Comparison of ENCODE assay signal across 9 cellular contexts in the genomic region with DNA sequence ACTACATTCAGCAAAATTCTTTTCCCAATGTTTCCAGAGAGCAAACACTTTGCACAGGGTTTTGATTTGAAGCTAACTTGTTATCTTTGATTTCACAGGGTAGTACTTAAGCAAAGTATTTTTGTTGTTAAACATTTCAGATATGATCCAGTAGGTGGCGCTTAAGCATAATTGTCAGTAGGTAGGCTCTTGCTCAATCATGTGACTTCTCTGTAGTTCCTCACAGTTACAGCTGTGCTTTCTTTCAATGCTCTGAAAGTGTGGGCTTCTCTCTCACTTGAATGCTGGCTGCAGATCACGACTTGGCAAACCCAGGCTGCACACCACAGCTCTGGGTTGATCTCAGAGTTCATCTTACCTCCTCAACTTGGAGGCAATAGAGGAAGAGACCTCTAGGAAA.
A peak's percentile ranks its signal among the peaks of the same experiment; 100 is the strongest.
DNase-seq lines count a peak whose midpoint lies in the region; ATAC-seq and TF ChIP-seq lines count a peak whose summit lies in the region.
"Had no signal": no experiment of that assay in that cellular context is flagged by ENCODE, and none has a peak within 500 bp of the region (broad histone marks: within the 10 kb centered on the region; RNA-seq: fewer than 3 reads in every experiment).

No MANE protein-coding gene starts in this region.

- H3K27ac ChIP-seq in KMS-11, result peak overlapping the region; percentile 58
- H3K27ac ChIP-seq: cardiac muscle cell had no signal

- POLR2A ChIA-PET in WTC11 (lab: Charles Lee), result no interaction called here

- peak; percentile 68 for TF ChIP-seq CTCF in KMS-11 (conservative IDR thresholded peaks at IDR 0.05; ENCODE audit: low read depth, low read length)
- 0 out of 2 replicates have a peak, but pooled peaks have one; percentile 22 for TF ChIP-seq CTCF in WTC11 (IDR thresholded peaks at IDR 0.05)

- H3K36me3 ChIP-seq in KMS-11 (ENCODE audit: insufficient read depth), result no peaks in the 10 kb centered on the region
- H3K36me3 ChIP-seq: cardiac muscle cell had no signal

- ATAC-seq in GM19452 (IDR thresholded peaks at IDR 0.05; ENCODE audit: unreplicated experiment), result peak; percentile 78
- ATAC-seq in WTC11, result peak; percentile 66
- no peak for ATAC-seq in GM19397 (IDR thresholded peaks at IDR 0.05; ENCODE audit: unreplicated experiment)

- H3K9ac ChIP-seq in KMS-11, result no peak overlapping the region

- CTCF ChIA-PET in WTC11 (lab: Charles Lee), result interaction anchor here (0.7 to 2.1 kb wide), 6 partner anchors 12 to 743 kb away, joined by 3 to 14 read pairs (median 6); no protein-coding TSS in a partner anchor

- H3K4me1 ChIP-seq in KMS-11 (ENCODE audit: low read depth, poor library complexity, severe bottlenecking), result peaks cover 20% of the 10 kb centered on the region

- peaks cover 5% of the 10 kb centered on the region for H3K9me3 Mint-ChIP-seq in WTC11

- no peaks in the 10 kb centered on the region for H3K27me3 ChIP-seq in KMS-11 (ENCODE audit: insufficient read depth, low read depth)
- H3K27me3 ChIP-seq: cardiac muscle cell had no signal

- no peaks in the 10 kb centered on the region for H3K27me3 Mint-ChIP-seq in WTC11 (ENCODE audit: low read depth)

- H3K79me2 ChIP-seq in KMS-11 (ENCODE audit: insufficient read depth, low read depth), result no peaks in the 10 kb centered on the region

- no peak overlapping the region; the same call in 1 of the 2 replicates for H3K27ac Mint-ChIP-seq in WTC11

- DNase-seq in COR-L47 (lab: John Stamatoyannopoulos, UW) (peak; percentile 41), WTC11 (ENCODE audit: low spot score) (no peak), myocyte (ENCODE audit: low read depth) (peak; percentile 54), amygdala (lab: John Stamatoyannopoulos, UW) (no peak)
- no peak for DNase-seq in activated CD4-positive, alpha-beta T cell treated with anti-CD3 and anti-CD28 coated beads, Interleukin-2, amount 50 U/mL, for 1 hour

- H3K4me3 ChIP-seq in KMS-11 (IDR thresholded peaks at IDR 0.05; ENCODE audit: insufficient read depth, low read depth, low read length), result no peak overlapping the region
- H3K4me3 ChIP-seq: cardiac muscle cell had no signal

- H4K20me1 ChIP-seq in KMS-11 (ENCODE audit: insufficient read depth), result no peaks in the 10 kb centered on the region

- peak overlapping the region; percentile 85 for H2AFZ ChIP-seq in KMS-11 (ENCODE audit: low read depth)

- peak overlapping the region; percentile 78 for H3K4me2 ChIP-seq in KMS-11

- H3K36me3 Mint-ChIP-seq in WTC11, result no peaks in the 10 kb centered on the region; the same call in 1 of the 2 replicates

- H3K4me1 Mint-ChIP-seq in WTC11, result peaks cover 3% of the 10 kb centered on the region; the same call in 1 of the 2 replicates

- H3K4me3 Mint-ChIP-seq in WTC11, result no peak overlapping the region

TF ChIP-seq in WTC11, 78 proteins besides CTCF, POLR2A, EP300 and RAD21:
- TF ChIP-seq, protein P1, sequence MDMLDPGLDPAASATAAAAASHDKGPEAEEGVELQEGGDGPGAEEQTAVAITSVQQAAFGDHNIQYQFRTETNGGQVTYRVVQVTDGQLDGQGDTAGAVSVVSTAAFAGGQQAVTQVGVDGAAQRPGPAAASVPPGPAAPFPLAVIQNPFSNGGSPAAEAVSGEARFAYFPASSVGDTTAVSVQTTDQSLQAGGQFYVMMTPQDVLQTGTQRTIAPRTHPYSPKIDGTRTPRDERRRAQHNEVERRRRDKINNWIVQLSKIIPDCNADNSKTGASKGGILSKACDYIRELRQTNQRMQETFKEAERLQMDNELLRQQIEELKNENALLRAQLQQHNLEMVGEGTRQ (CRISPR knock-in tag; IDR thresholded peaks at IDR 0.05), result peak; percentile 76
- TF ChIP-seq, protein P2, sequence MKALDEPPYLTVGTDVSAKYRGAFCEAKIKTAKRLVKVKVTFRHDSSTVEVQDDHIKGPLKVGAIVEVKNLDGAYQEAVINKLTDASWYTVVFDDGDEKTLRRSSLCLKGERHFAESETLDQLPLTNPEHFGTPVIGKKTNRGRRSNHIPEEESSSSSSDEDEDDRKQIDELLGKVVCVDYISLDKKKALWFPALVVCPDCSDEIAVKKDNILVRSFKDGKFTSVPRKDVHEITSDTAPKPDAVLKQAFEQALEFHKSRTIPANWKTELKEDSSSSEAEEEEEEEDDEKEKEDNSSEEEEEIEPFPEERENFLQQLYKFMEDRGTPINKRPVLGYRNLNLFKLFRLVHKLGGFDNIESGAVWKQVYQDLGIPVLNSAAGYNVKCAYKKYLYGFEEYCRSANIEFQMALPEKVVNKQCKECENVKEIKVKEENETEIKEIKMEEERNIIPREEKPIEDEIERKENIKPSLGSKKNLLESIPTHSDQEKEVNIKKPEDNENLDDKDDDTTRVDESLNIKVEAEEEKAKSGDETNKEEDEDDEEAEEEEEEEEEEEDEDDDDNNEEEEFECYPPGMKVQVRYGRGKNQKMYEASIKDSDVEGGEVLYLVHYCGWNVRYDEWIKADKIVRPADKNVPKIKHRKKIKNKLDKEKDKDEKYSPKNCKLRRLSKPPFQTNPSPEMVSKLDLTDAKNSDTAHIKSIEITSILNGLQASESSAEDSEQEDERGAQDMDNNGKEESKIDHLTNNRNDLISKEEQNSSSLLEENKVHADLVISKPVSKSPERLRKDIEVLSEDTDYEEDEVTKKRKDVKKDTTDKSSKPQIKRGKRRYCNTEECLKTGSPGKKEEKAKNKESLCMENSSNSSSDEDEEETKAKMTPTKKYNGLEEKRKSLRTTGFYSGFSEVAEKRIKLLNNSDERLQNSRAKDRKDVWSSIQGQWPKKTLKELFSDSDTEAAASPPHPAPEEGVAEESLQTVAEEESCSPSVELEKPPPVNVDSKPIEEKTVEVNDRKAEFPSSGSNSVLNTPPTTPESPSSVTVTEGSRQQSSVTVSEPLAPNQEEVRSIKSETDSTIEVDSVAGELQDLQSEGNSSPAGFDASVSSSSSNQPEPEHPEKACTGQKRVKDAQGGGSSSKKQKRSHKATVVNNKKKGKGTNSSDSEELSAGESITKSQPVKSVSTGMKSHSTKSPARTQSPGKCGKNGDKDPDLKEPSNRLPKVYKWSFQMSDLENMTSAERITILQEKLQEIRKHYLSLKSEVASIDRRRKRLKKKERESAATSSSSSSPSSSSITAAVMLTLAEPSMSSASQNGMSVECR (CRISPR knock-in tag; IDR thresholded peaks at IDR 0.05; ENCODE audit: borderline replicate concordance), result no peak
- TF ChIP-seq USF1 (CRISPR knock-in tag; IDR thresholded peaks at IDR 0.05) (peak; percentile 68), FOXK1 (CRISPR knock-in tag; IDR thresholded peaks at IDR 0.05) (no peak)

Comparison
In these comparisons a context has a peak if more than half of its experiments do, and no peak if none do; other contexts are left out.
1. DNase-seq: peak in COR-L47 (single experiment) and myocyte (single experiment); none in WTC11 (single experiment), activated CD4-positive, alpha-beta T cell treated with anti-CD3 and anti-CD28 coated beads, Interleukin-2, amount 50 U/mL, for 1 hour (single experiment) and amygdala (0 of 56).